Comparison of ENCODE assay signal across 11 cellular contexts in the genomic region with DNA sequence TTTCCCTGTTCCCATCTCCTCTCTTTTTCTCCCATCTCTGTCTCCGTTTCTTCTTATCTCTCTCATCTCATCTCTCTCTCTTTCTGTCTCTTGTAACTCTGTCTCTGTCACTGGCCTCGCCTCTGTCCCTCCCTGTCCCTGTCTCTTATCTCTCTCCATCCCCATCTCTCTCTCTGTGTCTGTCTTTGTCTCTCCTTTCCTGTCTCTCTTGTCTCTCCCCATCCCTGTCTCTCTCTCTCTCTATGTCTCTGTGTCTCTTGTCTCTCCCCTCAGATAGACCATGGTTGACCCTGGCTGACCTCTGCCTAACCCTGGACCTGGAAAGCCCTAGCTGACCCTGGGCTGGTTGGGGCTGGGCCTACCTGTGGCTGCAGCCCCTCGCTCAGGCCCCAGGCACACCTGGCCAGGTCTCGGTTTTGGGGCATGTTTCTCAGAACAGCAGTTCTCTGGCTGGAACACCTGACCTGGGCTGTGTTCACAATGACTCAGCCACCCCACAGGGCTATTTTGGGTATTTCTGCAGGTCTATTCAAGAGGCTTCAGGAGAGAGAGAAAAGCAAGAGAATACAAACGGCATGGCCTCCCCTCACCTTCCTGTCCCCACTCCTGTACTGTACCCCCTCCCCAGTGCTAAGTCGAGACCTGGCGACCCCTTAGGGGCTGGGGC.
A peak's percentile ranks its signal among the peaks of the same experiment; 100 is the strongest.
DNase-seq lines count a peak whose midpoint lies in the region; ATAC-seq and TF ChIP-seq lines count a peak whose summit lies in the region.
"Had no signal": no experiment of that assay in that cellular context is flagged by ENCODE, and none has a peak within 500 bp of the region (broad histone marks: within the 10 kb centered on the region; RNA-seq: fewer than 3 reads in every experiment).

No MANE protein-coding gene starts in this region.

- intact Hi-C loops in activated CD4-positive, alpha-beta memory T cell treated with anti-CD3 and anti-CD28 coated beads for 36 hours (cut with micrococcal nuclease) = no loop called here
- intact Hi-C loops in cardiac septum (cut with DNase I) = no loop called here

- no peaks in the 10 kb centered on the region for H3K27me3 ChIP-seq in BE2C
- H3K27me3 ChIP-seq: ascending aorta had no signal

- peaks cover 15% of the 10 kb centered on the region for H3K4me1 Mint-ChIP-seq in activated CD4-positive, alpha-beta memory T cell treated with anti-CD3 and anti-CD28 coated beads for 36 hours (ENCODE audit: low read depth)

- CTCF ChIA-PET in activated CD4-positive, alpha-beta memory T cell treated with anti-CD3 and anti-CD28 coated beads for 36 hours (lab: Charles Lee) = no interaction called here

- peaks cover 1% of the 10 kb centered on the region for H3K27me3 Mint-ChIP-seq in activated CD4-positive, alpha-beta memory T cell treated with anti-CD3 and anti-CD28 coated beads for 36 hours

- no peaks in the 10 kb centered on the region for H3K9me3 Mint-ChIP-seq in activated CD4-positive, alpha-beta memory T cell treated with anti-CD3 and anti-CD28 coated beads for 36 hours

- peak; percentile 43 for ATAC-seq in GM19035 (IDR thresholded peaks at IDR 0.05; ENCODE audit: unreplicated experiment)
- ATAC-seq in HG02973 (IDR thresholded peaks at IDR 0.05; ENCODE audit: unreplicated experiment) = peak; percentile 43
- no peak for ATAC-seq in GM18873 (IDR thresholded peaks at IDR 0.05; ENCODE audit: low FRiP score, unreplicated experiment)

- H3K36me3 Mint-ChIP-seq in activated CD4-positive, alpha-beta memory T cell treated with anti-CD3 and anti-CD28 coated beads for 36 hours = no peaks in the 10 kb centered on the region

- peak overlapping the region; percentile 15 for H3K27ac Mint-ChIP-seq in activated CD4-positive, alpha-beta memory T cell treated with anti-CD3 and anti-CD28 coated beads for 36 hours

- no peak overlapping the region for H3K4me3 ChIP-seq in BE2C (ENCODE audit: low read depth, low read length)
- H3K4me3 ChIP-seq: ascending aorta had no signal

- no peaks in the 10 kb centered on the region for H3K4me1 ChIP-seq in BE2C
- H3K4me1 ChIP-seq: ascending aorta, Caco-2 had no signal

- no peak for TF ChIP-seq CTCF in BE2C (IDR thresholded peaks at IDR 0.05; ENCODE audit: low read depth, low read length)

- no peaks in the 10 kb centered on the region for H3K36me3 ChIP-seq in BE2C
- H3K36me3 ChIP-seq: ascending aorta had no signal

- H3K9me3 ChIP-seq in BE2C = no peaks in the 10 kb centered on the region
- H3K9me3 ChIP-seq: ascending aorta, Caco-2 had no signal

- peak; percentile 43 for DNase-seq in ELF-1 (ENCODE audit: low read depth, low spot score)
- peak; percentile 41 for DNase-seq in activated CD4-positive, alpha-beta memory T cell treated with anti-CD3 and anti-CD28 coated beads for 36 hours
- DNase-seq in BE2C = no peak
- no peak for DNase-seq in stimulated activated naive CD4-positive, alpha-beta T cell (lab: John Stamatoyannopoulos, UW)
- DNase-seq in cardiac septum (ENCODE audit: low spot score) = no peak
- DNase-seq: NCI-H1436 treated with DMSO at 0.1 percent for 48 hours had no signal

- no peak overlapping the region for H3K4me3 Mint-ChIP-seq in activated CD4-positive, alpha-beta memory T cell treated with anti-CD3 and anti-CD28 coated beads for 36 hours

- POLR2A ChIA-PET in activated CD4-positive, alpha-beta memory T cell treated with anti-CD3 and anti-CD28 coated beads for 36 hours (lab: Charles Lee) = no interaction called here

Comparison
In these comparisons a context has a peak if more than half of its experiments do, and no peak if none do; other contexts are left out.
1. DNase-seq: peak in ELF-1 (single experiment) and activated CD4-positive, alpha-beta memory T cell treated with anti-CD3 and anti-CD28 coated beads for 36 hours (single experiment); none in BE2C (single experiment), stimulated activated naive CD4-positive, alpha-beta T cell (0 of 6) and cardiac septum (single experiment).